22 cellular contexts compared by ENCODE assay signal in the genomic region with DNA sequence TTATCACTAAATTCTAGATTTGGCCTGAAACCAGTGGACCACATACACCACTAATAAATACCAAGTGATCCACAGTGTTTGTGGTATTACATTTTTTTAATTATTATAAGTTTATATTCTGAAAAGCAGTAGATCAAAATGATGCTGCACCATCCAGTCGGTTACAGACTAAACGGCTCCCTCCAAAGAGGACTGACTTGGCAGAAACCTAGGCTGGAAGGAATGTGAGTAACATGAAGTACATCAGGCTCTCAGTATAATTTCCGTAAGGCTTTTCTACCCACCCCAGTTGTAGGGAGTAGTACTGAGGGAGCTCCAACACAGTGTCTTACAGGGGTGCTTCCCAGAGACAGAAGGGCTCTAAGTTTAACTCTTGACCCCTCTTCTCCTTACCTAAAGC.
"Had no signal": no experiment of that assay in that cellular context is flagged by ENCODE, and none has a peak within 500 bp of the region (broad histone marks: within the 10 kb centered on the region; RNA-seq: fewer than 3 reads in every experiment).

No MANE protein-coding gene starts in this region.

- H3K27me3 Mint-ChIP-seq: activated naive CD4-positive, alpha-beta T cell treated with anti-CD3 and anti-CD28 coated beads, Interleukin-2, amount 10 ng/mL, durations not matched to agents 7 days and 5 days; naive B cell had no signal

- DNase-seq: activated CD4-positive, alpha-beta T cell treated with anti-CD3 and anti-CD28 coated beads, Interleukin-2, amount 50 U/mL, for 4 hours; activated naive CD4-positive, alpha-beta T cell treated with anti-CD3 and anti-CD28 coated beads, Interleukin-2, amount 10 ng/mL, durations not matched to agents 7 days and 5 days; activated T-cell treated with anti-CD3 and anti-CD28 coated beads for 4 hours; amygdala; cortex of kidney; gastrocnemius medialis; left colon; naive B cell; nucleus accumbens; right lobe of liver; stimulated activated CD4-positive, alpha-beta T cell treated with anti-CD3 and anti-CD28 coated beads, Interleukin-1b, Interleukin-23, amount 100 ng/mL, for 48 hours; stomach; T-helper 1 cell; trophoblast cell had no signal

- H3K9me3 Mint-ChIP-seq: activated naive CD4-positive, alpha-beta T cell treated with anti-CD3 and anti-CD28 coated beads, Interleukin-2, amount 10 ng/mL, durations not matched to agents 7 days and 5 days; naive B cell; stimulated activated effector memory CD8-positive, alpha-beta T cell treated with anti-CD3 and anti-CD28 coated beads, Interleukin-12 subunit alpha, Interleukin-12 subunit beta, amount 100 ng/mL, for 72 hours; WTC11 had no signal

- H3K4me3 ChIP-seq: gastrocnemius medialis, heart left ventricle, lung, right lobe of liver, skin epidermis, stomach, suprapubic skin, vagina had no signal

- H3K4me3 Mint-ChIP-seq: activated naive CD4-positive, alpha-beta T cell treated with anti-CD3 and anti-CD28 coated beads, Interleukin-2, amount 10 ng/mL, durations not matched to agents 7 days and 5 days; naive B cell; stimulated activated effector memory CD8-positive, alpha-beta T cell treated with anti-CD3 and anti-CD28 coated beads, Interleukin-12 subunit alpha, Interleukin-12 subunit beta, amount 100 ng/mL, for 72 hours; WTC11 had no signal

- ATAC-seq: gastrocnemius medialis; right lobe of liver; stimulated activated effector memory CD8-positive, alpha-beta T cell treated with anti-CD3 and anti-CD28 coated beads, Interleukin-12 subunit alpha, Interleukin-12 subunit beta, amount 100 ng/mL, for 72 hours; WTC11 had no signal

- H3K9me3 ChIP-seq: gastrocnemius medialis, heart left ventricle, right lobe of liver, stomach, suprapubic skin, vagina had no signal

- H3K4me1 ChIP-seq: gastrocnemius medialis, right lobe of liver, stomach, suprapubic skin, vagina had no signal

- H3K27me3 ChIP-seq: gastrocnemius medialis, heart left ventricle, right lobe of liver, stomach, suprapubic skin, vagina had no signal

- H3K4me1 Mint-ChIP-seq: activated naive CD4-positive, alpha-beta T cell treated with anti-CD3 and anti-CD28 coated beads, Interleukin-2, amount 10 ng/mL, durations not matched to agents 7 days and 5 days; WTC11 had no signal

- H3K27ac ChIP-seq: epithelial cell of prostate, gastrocnemius medialis, heart left ventricle, right lobe of liver, skin epidermis, stomach, suprapubic skin, vagina had no signal

- H3K27ac Mint-ChIP-seq: activated naive CD4-positive, alpha-beta T cell treated with anti-CD3 and anti-CD28 coated beads, Interleukin-2, amount 10 ng/mL, durations not matched to agents 7 days and 5 days; naive B cell; stimulated activated effector memory CD8-positive, alpha-beta T cell treated with anti-CD3 and anti-CD28 coated beads, Interleukin-12 subunit alpha, Interleukin-12 subunit beta, amount 100 ng/mL, for 72 hours; WTC11 had no signal
